17 cellular contexts compared by ENCODE assay signal in genomic region chr17:77802333-77802615, GRCh38.
DNase-seq lines count a peak whose midpoint lies in the region; ATAC-seq, FAIRE-seq and TF ChIP-seq lines count a peak whose summit lies in the region.
"Had no signal": no experiment of that assay in that cellular context is flagged by ENCODE, and none has a peak within 500 bp of the region (broad histone marks: within the 10 kb centered on the region; RNA-seq: fewer than 3 reads in every experiment).

No MANE protein-coding gene starts in this region.

- intact Hi-C loops in head of caudate nucleus (cut with DNase I): no loop called here

- ATAC-seq in SK-N-SH treated with all-trans-retinoic acid at 6 μM for 48 hours (peak; percentile 25; the same call in 2 of the 3 replicates), HG02981 (IDR thresholded peaks at IDR 0.05; ENCODE audit: unreplicated experiment) (no peak)
- ATAC-seq: activated CD8-positive, alpha-beta T cell treated with anti-CD3 and anti-CD28 coated beads, Interleukin-2, amount 10 ng/mL, durations not matched to agents 7 days and 5 days; activated naive CD8-positive, alpha-beta T cell treated with anti-CD3 and anti-CD28 coated beads, Interleukin-2, amount 50 U/mL, for 24 hours; natural killer cell treated with Interleukin-12 subunit alpha and Interleukin-12 subunit beta and Interleukin-15 and Interleukin-18, amount 100 ng/mL, for 72 hours had no signal

- no peak for FAIRE-seq in H54 (lab: Jason Lieb, UNC)

- H3K27ac ChIP-seq in substantia nigra (ENCODE audit: low read depth, low read length, poor library complexity, severe bottlenecking): peak overlapping the region; percentile 21
- H3K27ac ChIP-seq: C4-2B, colonic mucosa, left ventricle myocardium inferior had no signal

- peak; percentile 17 for DNase-seq in NCI-H345 (lab: John Stamatoyannopoulos, UW)
- DNase-seq in NCI-H345 treated with DMSO at 0.1 percent for 48 hours (lab: John Stamatoyannopoulos, UW; ENCODE audit: unreplicated experiment): no peak
- peak in 25 of 42 donors; percentile 13 to 69 (median 41) for DNase-seq in head of caudate nucleus
- DNase-seq in substantia nigra (lab: John Stamatoyannopoulos, UW): no peak
- no peak for DNase-seq in H54 (ENCODE audit: insufficient read length, low spot score)
- DNase-seq: activated CD4-positive, CD25-positive, alpha-beta regulatory T cell; activated CD8-positive, alpha-beta T cell treated with anti-CD3 and anti-CD28 coated beads, Interleukin-2, amount 10 ng/mL, durations not matched to agents 7 days and 5 days; activated gamma-delta T cell; activated naive CD8-positive, alpha-beta T cell treated with anti-CD3 and anti-CD28 coated beads, Interleukin-2, amount 50 U/mL, for 24 hours; colonic mucosa; left ventricle myocardium inferior; stimulated activated CD4-positive, alpha-beta T cell treated with anti-CD3 and anti-CD28 coated beads, Interleukin-15, amount 100 ng/mL, for 24 hours; T1000 had no signal

- TF ChIP-seq POLR2A in H54 (IDR thresholded peaks at IDR 0.05; ENCODE audit: low read depth, low read length): no peak

TF ChIP-seq in SK-N-SH treated with all-trans-retinoic acid at 6 μM for 48 hours, 23 proteins besides CTCF, POLR2A, EP300 and RAD21:
- TF ChIP-seq POU6F1 (CRISPR knock-in tag; IDR thresholded peaks at IDR 0.05; ENCODE audit: borderline replicate concordance, low read depth) (no peak), GLIS3 (CRISPR knock-in tag; IDR thresholded peaks at IDR 0.05) (no peak), RARB (CRISPR knock-in tag; IDR thresholded peaks at IDR 0.05) (no peak), ZNF565 (CRISPR knock-in tag; conservative IDR thresholded peaks at IDR 0.05; ENCODE audit: low read depth) (no peak), ZFP30 (CRISPR knock-in tag; IDR thresholded peaks at IDR 0.05) (no peak), PATZ1 (CRISPR knock-in tag; IDR thresholded peaks at IDR 0.05; ENCODE audit: borderline replicate concordance) (no peak), CSRNP3 (CRISPR knock-in tag; IDR thresholded peaks at IDR 0.05) (no peak), ZNF70 (CRISPR knock-in tag; IDR thresholded peaks at IDR 0.05) (no peak), ZNF8 (CRISPR knock-in tag; IDR thresholded peaks at IDR 0.05) (no peak), ESRRG (CRISPR knock-in tag; IDR thresholded peaks at IDR 0.05) (no peak), ZFP3 (CRISPR knock-in tag; IDR thresholded peaks at IDR 0.05) (no peak), ARNTL (CRISPR knock-in tag; IDR thresholded peaks at IDR 0.05; ENCODE audit: borderline replicate concordance, low read depth) (no peak), SNAI2 (CRISPR knock-in tag; IDR thresholded peaks at IDR 0.05) (no peak), BACH2 (CRISPR knock-in tag; IDR thresholded peaks at IDR 0.05; ENCODE audit: borderline replicate concordance) (no peak), ZC3H10 (CRISPR knock-in tag; IDR thresholded peaks at IDR 0.05) (no peak), ISL1 (CRISPR knock-in tag; IDR thresholded peaks at IDR 0.05) (no peak), PPARA (CRISPR knock-in tag; IDR thresholded peaks at IDR 0.05; ENCODE audit: borderline replicate concordance) (no peak), TSHZ2 (CRISPR knock-in tag; IDR thresholded peaks at IDR 0.05) (no peak)

Comparison
In these comparisons a context has a peak if more than half of its experiments do, and no peak if none do; other contexts are left out.
1. DNase-seq: peak in NCI-H345 (single experiment) and head of caudate nucleus (25 of 42); none in NCI-H345 treated with DMSO at 0.1 percent for 48 hours (single experiment), substantia nigra (0 of 49) and H54 (single experiment).